Comparison of ENCODE assay signal across 19 cellular contexts in the genomic region with DNA sequence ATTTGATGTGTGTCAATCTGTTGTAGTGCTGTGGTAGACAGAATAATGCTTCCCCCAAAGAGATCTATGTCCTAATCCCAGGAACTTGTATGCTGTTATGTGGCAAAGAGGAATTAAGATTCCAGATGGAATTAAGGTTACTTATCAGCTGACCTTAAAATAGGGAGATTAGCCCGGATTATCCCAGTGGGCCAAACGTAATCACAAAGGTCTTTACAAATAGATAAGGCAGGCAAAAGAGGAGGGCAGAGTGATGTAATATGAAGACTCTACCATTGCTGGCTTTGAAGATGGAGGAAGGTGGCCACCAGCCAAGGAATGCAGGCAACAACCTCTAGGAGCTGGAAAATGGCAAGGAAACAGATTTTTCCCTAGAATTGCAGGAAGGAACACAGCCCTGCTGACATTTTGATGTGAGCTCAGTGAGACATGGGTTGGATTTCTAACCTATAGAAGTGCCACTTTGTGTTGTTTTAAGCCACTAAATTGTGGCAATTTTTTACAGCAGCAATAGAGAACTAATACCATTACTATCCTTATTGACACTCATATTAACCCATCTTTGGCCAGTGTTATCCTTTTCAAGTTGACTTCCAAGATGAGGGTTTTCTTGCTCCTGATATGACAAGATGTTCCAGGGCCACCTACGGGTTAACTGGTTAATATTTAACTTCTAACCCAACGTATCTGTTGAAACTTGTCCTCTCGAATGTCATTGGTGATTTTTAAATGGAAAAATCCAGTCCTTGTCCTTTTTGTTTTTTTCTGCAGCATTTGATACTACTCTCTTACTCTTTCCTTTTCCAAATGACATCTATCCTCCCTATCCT. TPM values are rescaled to one million over a fixed set of nuclear protein-coding genes. Genes with fewer than 3 reads are reported as not detected.
DNase-seq lines count a peak whose midpoint lies in the region; ATAC-seq, FAIRE-seq and TF ChIP-seq lines count a peak whose summit lies in the region.
"Had no signal": no experiment of that assay in that cellular context is flagged by ENCODE, and none has a peak within 500 bp of the region (broad histone marks: within the 10 kb centered on the region; RNA-seq: fewer than 3 reads in every experiment).

No MANE protein-coding gene starts in this region.

- H3K9ac ChIP-seq in mesendoderm (ENCODE audit: low read length), result no peak overlapping the region
- H3K9ac ChIP-seq: SK-N-SH had no signal

- peaks cover 8% of the 10 kb centered on the region for H3K27me3 ChIP-seq in WERI-Rb-1 (ENCODE audit: insufficient read depth, low read depth, severe bottlenecking)
- H3K27me3 ChIP-seq in mesendoderm (ENCODE audit: insufficient read depth, low read length, poor library complexity), result no peaks in the 10 kb centered on the region
- no peaks in the 10 kb centered on the region for H3K27me3 ChIP-seq in foreskin keratinocyte
- no peaks in the 10 kb centered on the region for H3K27me3 ChIP-seq in pancreas

- H3K4me1 ChIP-seq in mesendoderm (ENCODE audit: control insufficient read depth, low read depth, low read length) (peaks cover 2% of the 10 kb centered on the region), foreskin keratinocyte (no peaks in the 10 kb centered on the region), pancreas (peaks cover 0 to 2% (median 0%) of the 10 kb centered on the region in 3 donors)

- peaks cover 5% of the 10 kb centered on the region for H3K9me3 ChIP-seq in WERI-Rb-1 (ENCODE audit: severe bottlenecking)
- H3K9me3 ChIP-seq in pancreas, result no peaks in the 10 kb centered on the region
- H3K9me3 ChIP-seq: SK-N-SH had no signal

- H3K4me3 ChIP-seq in WERI-Rb-1 (ENCODE audit: low read depth, low read length) (no peak overlapping the region), mesendoderm (ENCODE audit: low read length) (no peak overlapping the region), pancreas (no peak overlapping the region)

- no CpG with 5 or more reads among the region's 5 CpGs for WGBS in mesendoderm (ENCODE audit: extremely low coverage, insufficient coverage, low lambda C conversion rate)
- WGBS in pancreas, 2 donors, result 18 to 19% methylated on average over 5 of the region's 5 CpGs

- no peaks in the 10 kb centered on the region for H3K79me1 ChIP-seq in mesendoderm (ENCODE audit: low read length)

- H3K4me2 ChIP-seq in mesendoderm (ENCODE audit: low read length), result no peak overlapping the region
- H3K4me2 ChIP-seq: SK-N-SH had no signal

- H3K9me3 Mint-ChIP-seq in natural killer cell, result no peaks in the 10 kb centered on the region
- H3K9me3 Mint-ChIP-seq: HFFc6, T-cell had no signal

- H4K5ac ChIP-seq in mesendoderm (ENCODE audit: low read length), result no peak overlapping the region

- no peak overlapping the region for H3K18ac ChIP-seq in mesendoderm (ENCODE audit: low read length)

- no peak overlapping the region for H3K4me3 Mint-ChIP-seq in natural killer cell
- H3K4me3 Mint-ChIP-seq: B cell; CD4-positive, CD25-positive, alpha-beta regulatory T cell; HFFc6; T-cell had no signal

- no peak overlapping the region for H3K4ac ChIP-seq in mesendoderm (ENCODE audit: low read depth, low read length)

- TF ChIP-seq CTCF in WERI-Rb-1 (IDR thresholded peaks at IDR 0.05; ENCODE audit: low read depth, low read length), result no peak
- no peak for TF ChIP-seq CTCF in foreskin keratinocyte (conservative IDR thresholded peaks at IDR 0.05)
- no peak for TF ChIP-seq CTCF in natural killer cell (IDR thresholded peaks at IDR 0.05)
- TF ChIP-seq CTCF in pancreas (IDR thresholded peaks at IDR 0.05), result no peak

- H3K4me1 Mint-ChIP-seq in natural killer cell, result peaks cover 6 to 7% of the 10 kb centered on the region in 2 donors

- H3K27me3 Mint-ChIP-seq in natural killer cell (ENCODE audit: low read depth in 2 of 2), result peaks cover 0 to 3% of the 10 kb centered on the region in 2 donors
- H3K27me3 Mint-ChIP-seq: B cell, T-cell had no signal

- H2BK5ac ChIP-seq in mesendoderm (ENCODE audit: low read length), result no peak overlapping the region

- no peak for ATAC-seq in foreskin keratinocyte
- ATAC-seq in natural killer cell, result no peak
- ATAC-seq in pancreas, result no peak
- ATAC-seq: T-cell had no signal

- no peak overlapping the region for H3K56ac ChIP-seq in mesendoderm (ENCODE audit: low read length)

- no peaks in the 10 kb centered on the region for H3K79me2 ChIP-seq in mesendoderm (ENCODE audit: control insufficient read depth, insufficient read depth, low read length)

- no peak overlapping the region for H2BK15ac ChIP-seq in mesendoderm (replicated peaks; ENCODE audit: low read depth)

- no peak overlapping the region for H3K23ac ChIP-seq in mesendoderm (ENCODE audit: low read length)

- DNase-seq in EH (ENCODE audit: low read depth), result peak; percentile 23
- DNase-seq in HuH-7.5 (ENCODE audit: low spot score), result peak; percentile 13
- peak; percentile 71 for DNase-seq in WERI-Rb-1
- peak; percentile 81 for DNase-seq in mesendoderm
- no peak for DNase-seq in foreskin keratinocyte
- DNase-seq in natural killer cell, result no peak
- DNase-seq in pancreas, result no peak
- DNase-seq: CD4-positive, CD25-positive, alpha-beta regulatory T cell; COR-L47; DMS79; HFFc6; IMR-90; NCI-H1048; NCI-H1436; NCI-H1930; SHP77; SK-N-SH; T-cell had no signal

- H3K36me3 ChIP-seq in WERI-Rb-1 (no peaks in the 10 kb centered on the region), mesendoderm (ENCODE audit: control insufficient read depth, insufficient read depth, low read length) (no peaks in the 10 kb centered on the region), pancreas (no peaks in the 10 kb centered on the region)

- H3K27ac ChIP-seq in WERI-Rb-1 (no peak overlapping the region), mesendoderm (ENCODE audit: low read depth, low read length) (no peak overlapping the region), foreskin keratinocyte (no peak overlapping the region), pancreas (no peak overlapping the region)

- no peak for FAIRE-seq in pancreas (lab: Jason Lieb, UNC)

- no peak overlapping the region for H2AK5ac ChIP-seq in mesendoderm (ENCODE audit: low read length)

- no peak overlapping the region for H4K8ac ChIP-seq in mesendoderm (ENCODE audit: low read depth, low read length)

- no peak overlapping the region for H2BK120ac ChIP-seq in mesendoderm (ENCODE audit: low read depth, low read length)

- no peaks in the 10 kb centered on the region for H3K36me3 Mint-ChIP-seq in natural killer cell
- H3K36me3 Mint-ChIP-seq: CD4-positive, CD25-positive, alpha-beta regulatory T cell; T-cell had no signal

- H3K27ac Mint-ChIP-seq in natural killer cell, result no peak overlapping the region
- H3K27ac Mint-ChIP-seq: B cell; CD4-positive, CD25-positive, alpha-beta regulatory T cell; HFFc6; T-cell had no signal

- intact Hi-C loops in natural killer cell (cut with micrococcal nuclease), result loop anchor here (10.0 kb wide), 1 partner anchor 181 kb away; no protein-coding TSS in a partner anchor
- intact Hi-C loops in pancreas (cut with DNase I), result loop anchor here in 1 of 3 donors (10.0 kb wide), 1 partner anchor 281 kb away; no protein-coding TSS in a partner anchor

RNA-seq across cellular contexts. Expression of gene CYCS, which starts 29.3 kb away (rescaled TPM):
- 266 TPM for polyA plus RNA-seq in mesendoderm (2013, experiment 1 of 2)
- polyA plus RNA-seq in mesendoderm (2013, experiment 2 of 2), result 270 TPM
- total RNA-seq in foreskin keratinocyte (197 and 213 TPM in 2 replicates), natural killer cell (100 to 1,000 TPM; 124 to 197 (median 167) TPM), pancreas (10 to 100 TPM; 14.8 to 31.9 (median 27.4) TPM)
- polyA plus RNA-seq in foreskin keratinocyte (183 and 230 TPM in 2 replicates), pancreas (10 to 100 TPM; 13.0 to 28.0 TPM)

Comparison
In these comparisons a context has a peak if more than half of its experiments do, and no peak if none do; other contexts are left out.
1. DNase-seq: peak in EH (single experiment), HuH-7.5 (single experiment), WERI-Rb-1 (single experiment) and mesendoderm (single experiment); none in foreskin keratinocyte (0 of 2), natural killer cell (single experiment) and pancreas (0 of 6).